15 cellular contexts compared by ENCODE assay signal in genomic region chr20:50805349-50805684, GRCh38. TPM values are rescaled to one million over a fixed set of nuclear protein-coding genes. Genes with fewer than 3 reads are reported as not detected.
DNase-seq lines count a peak whose midpoint lies in the region; ATAC-seq lines count a peak whose summit lies in the region.
"Had no signal": no experiment of that assay in that cellular context is flagged by ENCODE, and none has a peak within 500 bp of the region (broad histone marks: within the 10 kb centered on the region; RNA-seq: fewer than 3 reads in every experiment).

No MANE protein-coding gene starts in this region.

- CTCF ChIA-PET in activated naive CD4-positive, alpha-beta T cell treated with anti-CD3 and anti-CD28 coated beads for 36 hours (lab: Charles Lee): interaction anchor here (0.6 to 1.7 kb wide), 3 partner anchors 11 to 833 kb away, joined by 3 to 8 read pairs (median 4); partner anchors contain the start of gene BCAS4

- H3K4me1 ChIP-seq in thymus (ENCODE audit: control insufficient read depth, insufficient read depth, low read length) (peaks cover 6% of the 10 kb centered on the region), SJCRH30 (no peaks in the 10 kb centered on the region)
- H3K4me1 ChIP-seq: parathyroid adenoma, SJSA1 had no signal

- H3K36me3 ChIP-seq in thymus (ENCODE audit: control insufficient read depth, insufficient read depth) (no peaks in the 10 kb centered on the region), SJCRH30 (no peaks in the 10 kb centered on the region)
- H3K36me3 ChIP-seq: SJSA1 had no signal

- H3K4me3 ChIP-seq in thymus (ENCODE audit: low read length): no peak overlapping the region
- no peak overlapping the region for H3K4me3 ChIP-seq in SJCRH30
- H3K4me3 ChIP-seq: SJSA1 had no signal

- H3K27me3 ChIP-seq in thymus (ENCODE audit: control insufficient read depth, insufficient read depth) (no peaks in the 10 kb centered on the region), SJCRH30 (peaks cover 3% of the 10 kb centered on the region; the same call in 1 of the 2 replicates)
- H3K27me3 ChIP-seq: SJSA1 had no signal

- no peaks in the 10 kb centered on the region for H3K27me3 Mint-ChIP-seq in activated naive CD4-positive, alpha-beta T cell treated with anti-CD3 and anti-CD28 coated beads for 36 hours (ENCODE audit: low read depth)
- no peaks in the 10 kb centered on the region for H3K27me3 Mint-ChIP-seq in activated naive CD8-positive, alpha-beta T cell treated with anti-CD3 and anti-CD28 coated beads, Interleukin-2, amount 10 ng/mL, durations not matched to agents 7 days and 5 days

- WGBS in thymus: 5% methylated on average over 1 of the region's 1 CpG

- intact Hi-C loops in activated naive CD4-positive, alpha-beta T cell treated with anti-CD3 and anti-CD28 coated beads for 36 hours (cut with micrococcal nuclease): no loop called here

- no peak for DNase-seq in activated naive CD4-positive, alpha-beta T cell treated with anti-CD3 and anti-CD28 coated beads for 36 hours
- no peak for DNase-seq in activated naive CD4-positive, alpha-beta T cell treated with Interleukin-2 at 50 U/mL for 16 hours
- DNase-seq in NAMALWA (ENCODE audit: low spot score) (peak; percentile 57), HK-2 (ENCODE audit: unreplicated experiment) (no peak), GDM1 (lab: John Stamatoyannopoulos, UW) (no peak), SJCRH30 (no peak)
- no peak for DNase-seq in activated naive CD8-positive, alpha-beta T cell treated with anti-CD3 and anti-CD28 coated beads, Interleukin-2, amount 10 ng/mL, durations not matched to agents 7 days and 5 days
- DNase-seq: cerebellar nuclear complex; Kasumi-1; NCI-H1436 treated with DMSO at 0.1 percent for 48 hours; NCI-H226; stimulated activated naive CD4-positive, alpha-beta T cell treated with Interleukin-2 at 50 U/mL for 16 hours had no signal

- H3K9me3 ChIP-seq in thymus (ENCODE audit: control insufficient read depth) (no peaks in the 10 kb centered on the region), SJCRH30 (replicated peaks) (no peaks in the 10 kb centered on the region)
- H3K9me3 ChIP-seq: SJSA1 had no signal

- H3K27ac Mint-ChIP-seq in activated naive CD4-positive, alpha-beta T cell treated with anti-CD3 and anti-CD28 coated beads for 36 hours: peak overlapping the region; percentile 91
- H3K27ac Mint-ChIP-seq in activated naive CD8-positive, alpha-beta T cell treated with anti-CD3 and anti-CD28 coated beads, Interleukin-2, amount 10 ng/mL, durations not matched to agents 7 days and 5 days: peak overlapping the region; percentile 96

- H3K4me1 Mint-ChIP-seq in activated naive CD4-positive, alpha-beta T cell treated with anti-CD3 and anti-CD28 coated beads for 36 hours (ENCODE audit: low read depth): peaks cover 29% of the 10 kb centered on the region
- H3K4me1 Mint-ChIP-seq in activated naive CD8-positive, alpha-beta T cell treated with anti-CD3 and anti-CD28 coated beads, Interleukin-2, amount 10 ng/mL, durations not matched to agents 7 days and 5 days: peaks cover 40% of the 10 kb centered on the region

- no peaks in the 10 kb centered on the region for H3K9me3 Mint-ChIP-seq in activated naive CD4-positive, alpha-beta T cell treated with anti-CD3 and anti-CD28 coated beads for 36 hours
- no peaks in the 10 kb centered on the region for H3K9me3 Mint-ChIP-seq in activated naive CD8-positive, alpha-beta T cell treated with anti-CD3 and anti-CD28 coated beads, Interleukin-2, amount 10 ng/mL, durations not matched to agents 7 days and 5 days

- peak overlapping the region; percentile 70 for H3K27ac ChIP-seq in thymus (ENCODE audit: low read depth)
- no peak overlapping the region for H3K27ac ChIP-seq in SJCRH30
- H3K27ac ChIP-seq: parathyroid adenoma, SJSA1 had no signal

- H3K36me3 Mint-ChIP-seq in activated naive CD4-positive, alpha-beta T cell treated with anti-CD3 and anti-CD28 coated beads for 36 hours (ENCODE audit: low read depth): no peaks in the 10 kb centered on the region
- H3K36me3 Mint-ChIP-seq in activated naive CD8-positive, alpha-beta T cell treated with anti-CD3 and anti-CD28 coated beads, Interleukin-2, amount 10 ng/mL, durations not matched to agents 7 days and 5 days: peaks cover 14% of the 10 kb centered on the region

- no peak for ATAC-seq in activated naive CD8-positive, alpha-beta T cell treated with anti-CD3 and anti-CD28 coated beads, Interleukin-2, amount 10 ng/mL, durations not matched to agents 7 days and 5 days (ENCODE audit: low read depth)

- POLR2A ChIA-PET in activated naive CD8-positive, alpha-beta T cell treated with anti-CD3 and anti-CD28 coated beads, Interleukin-2, amount 10 ng/mL, durations not matched to agents 7 days and 5 days (lab: Charles Lee): interaction anchor here (0.7 to 1.7 kb wide), 3 partner anchors 12 to 153 kb away, joined by 3 to 6 read pairs (median 5); partner anchors contain the start of genes DPM1 and MOCS3

- peak overlapping the region; percentile 64 for H3K4me3 Mint-ChIP-seq in activated naive CD4-positive, alpha-beta T cell treated with anti-CD3 and anti-CD28 coated beads for 36 hours
- peak overlapping the region; percentile 73 for H3K4me3 Mint-ChIP-seq in activated naive CD8-positive, alpha-beta T cell treated with anti-CD3 and anti-CD28 coated beads, Interleukin-2, amount 10 ng/mL, durations not matched to agents 7 days and 5 days

RNA-seq across cellular contexts. Expression of gene BCAS4, which starts 10.5 kb away (rescaled TPM):
- 10 to 100 TPM; 15.7 to 16.6 TPM for total RNA-seq in activated naive CD4-positive, alpha-beta T cell treated with anti-CD3 and anti-CD28 coated beads for 36 hours
- total RNA-seq in activated naive CD8-positive, alpha-beta T cell treated with anti-CD3 and anti-CD28 coated beads, Interleukin-2, amount 10 ng/mL, durations not matched to agents 7 days and 5 days: 10 to 100 TPM; 35.0 to 35.2 TPM
- polyA plus RNA-seq in thymus: 14.5 TPM
- 5.3 and 5.8 TPM in 2 replicates for total RNA-seq in SJCRH30 (2014; rRNA removed; shearing (Covaris generic))
